In the genomic region with DNA sequence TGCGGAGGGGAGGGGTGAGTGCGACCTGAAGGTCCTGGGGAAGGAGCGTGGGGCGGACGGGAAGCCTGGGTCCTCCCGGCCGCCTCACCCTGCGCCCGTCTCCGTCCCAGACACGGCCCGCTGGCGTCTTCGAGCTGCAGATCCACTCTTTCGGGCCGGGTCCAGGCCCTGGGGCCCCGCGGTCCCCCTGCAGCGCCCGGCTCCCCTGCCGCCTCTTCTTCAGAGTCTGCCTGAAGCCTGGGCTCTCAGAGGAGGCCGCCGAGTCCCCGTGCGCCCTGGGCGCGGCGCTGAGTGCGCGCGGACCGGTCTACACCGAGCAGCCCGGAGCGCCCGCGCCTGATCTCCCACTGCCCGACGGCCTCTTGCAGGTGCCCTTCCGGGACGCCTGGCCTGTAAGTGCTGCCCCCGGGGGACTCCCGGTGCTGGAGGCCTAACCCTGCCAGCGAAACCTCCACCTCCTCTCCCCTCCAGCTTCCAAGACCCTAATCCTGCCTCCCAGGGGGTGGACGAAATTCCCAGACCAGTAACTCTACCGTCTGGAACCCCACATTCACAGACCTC, we compare ENCODE assay signal across 11 cellular contexts. TPM values are rescaled to one million over a fixed set of nuclear protein-coding genes. Genes with fewer than 3 reads are reported as not detected.
A peak's percentile ranks its signal among the peaks of the same experiment; 100 is the strongest.
DNase-seq lines count a peak whose midpoint lies in the region; ATAC-seq and TF ChIP-seq lines count a peak whose summit lies in the region.
"Had no signal": no experiment of that assay in that cellular context is flagged by ENCODE, and none has a peak within 500 bp of the region (broad histone marks: within the 10 kb centered on the region; RNA-seq: fewer than 3 reads in every experiment).

No MANE protein-coding gene starts in this region.

- H3K27ac Mint-ChIP-seq in activated naive CD8-positive, alpha-beta T cell treated with anti-CD3 and anti-CD28 coated beads, Interleukin-2, amount 10 ng/mL, durations not matched to agents 7 days and 5 days: no peak overlapping the region
- H3K27ac Mint-ChIP-seq in naive thymus-derived CD8-positive, alpha-beta T cell: peak overlapping the region in 2 of 10 donors; percentile 20 to 46

- H3K4me1 ChIP-seq in right atrium auricular region: peaks cover 0 to 19% of the 10 kb centered on the region in 2 donors

- H3K4me1 Mint-ChIP-seq in activated naive CD8-positive, alpha-beta T cell treated with anti-CD3 and anti-CD28 coated beads, Interleukin-2, amount 10 ng/mL, durations not matched to agents 7 days and 5 days: peaks cover 14% of the 10 kb centered on the region
- peaks cover 24 to 41% (median 26%) of the 10 kb centered on the region in 4 donors for H3K4me1 Mint-ChIP-seq in naive thymus-derived CD8-positive, alpha-beta T cell

- CTCF ChIA-PET in RWPE1 (lab: Yijun Ruan, JAX): interaction anchor here (0.6 to 2.2 kb wide), 3 partner anchors 16 to 559 kb away, joined by 5 to 11 read pairs (median 5); a partner anchor contains a TSS

- H3K27me3 Mint-ChIP-seq in activated naive CD8-positive, alpha-beta T cell treated with anti-CD3 and anti-CD28 coated beads, Interleukin-2, amount 10 ng/mL, durations not matched to agents 7 days and 5 days: peaks cover 62% of the 10 kb centered on the region
- H3K27me3 Mint-ChIP-seq in naive thymus-derived CD8-positive, alpha-beta T cell: peaks cover 21 to 65% (median 39%) of the 10 kb centered on the region in 5 donors

- H3K36me3 Mint-ChIP-seq in activated naive CD8-positive, alpha-beta T cell treated with anti-CD3 and anti-CD28 coated beads, Interleukin-2, amount 10 ng/mL, durations not matched to agents 7 days and 5 days: no peaks in the 10 kb centered on the region
- peaks cover 0 to 2% (median 0%) of the 10 kb centered on the region in 3 donors for H3K36me3 Mint-ChIP-seq in naive thymus-derived CD8-positive, alpha-beta T cell

- ATAC-seq in activated naive CD8-positive, alpha-beta T cell treated with anti-CD3 and anti-CD28 coated beads, Interleukin-2, amount 10 ng/mL, durations not matched to agents 7 days and 5 days (ENCODE audit: low read depth): no peak
- no peak for ATAC-seq in naive thymus-derived CD8-positive, alpha-beta T cell
- ATAC-seq in GM21423 (IDR thresholded peaks at IDR 0.05; ENCODE audit: unreplicated experiment): no peak
- no peak for ATAC-seq in GM18858 (IDR thresholded peaks at IDR 0.05; ENCODE audit: unreplicated experiment)

- peak; percentile 50 for DNase-seq in Daoy (ENCODE audit: low read depth)
- peak; percentile 51 for DNase-seq in NCI-H1105 (lab: John Stamatoyannopoulos, UW)
- no peak for DNase-seq in activated naive CD8-positive, alpha-beta T cell treated with anti-CD3 and anti-CD28 coated beads, Interleukin-2, amount 10 ng/mL, durations not matched to agents 7 days and 5 days
- peak in 1 of 10 donors; percentile 26 for DNase-seq in naive thymus-derived CD8-positive, alpha-beta T cell
- DNase-seq in RWPE1 (ENCODE audit: low spot score): no peak
- no peak for DNase-seq in right atrium auricular region (ENCODE audit: low spot score)
- DNase-seq: activated CD4-positive, alpha-beta T cell treated with anti-CD3 and anti-CD28 coated beads, Interleukin-2, amount 50 U/mL, for 1 hour had no signal

- no peaks in the 10 kb centered on the region for H3K9me3 ChIP-seq in right atrium auricular region

- no peak for TF ChIP-seq CTCF in RWPE1 (conservative IDR thresholded peaks at IDR 0.05; ENCODE audit: low read depth)
- no peak for TF ChIP-seq CTCF in right atrium auricular region (IDR thresholded peaks at IDR 0.05)

- H3K4me3 Mint-ChIP-seq in activated naive CD8-positive, alpha-beta T cell treated with anti-CD3 and anti-CD28 coated beads, Interleukin-2, amount 10 ng/mL, durations not matched to agents 7 days and 5 days: peak overlapping the region; percentile 20
- H3K4me3 Mint-ChIP-seq in naive thymus-derived CD8-positive, alpha-beta T cell: peak overlapping the region; percentile 24 to 89 (median 71)

- H3K4me3 ChIP-seq in right atrium auricular region: no peak overlapping the region

- H3K27ac ChIP-seq in RWPE1 (no peak overlapping the region), right atrium auricular region (no peak overlapping the region)

- POLR2A ChIA-PET in activated naive CD8-positive, alpha-beta T cell treated with anti-CD3 and anti-CD28 coated beads, Interleukin-2, amount 10 ng/mL, durations not matched to agents 7 days and 5 days (lab: Charles Lee): interaction anchor here (1.6 to 1.7 kb wide), 2 partner anchors 34 to 63 kb away, joined by 4 to 7 read pairs; a partner anchor contains a TSS
- POLR2A ChIA-PET in naive thymus-derived CD8-positive, alpha-beta T cell (lab: Charles Lee): interaction anchor here (1.7 kb wide), 1 partner anchor 64 kb away, joined by 10 read pairs; a partner anchor contains a TSS
- POLR2A ChIA-PET in RWPE1 (lab: Yijun Ruan, JAX; ENCODE audit: low non-redundant PET): no interaction called here

- no peaks in the 10 kb centered on the region for H3K36me3 ChIP-seq in right atrium auricular region

- no peaks in the 10 kb centered on the region for H3K9me3 Mint-ChIP-seq in activated naive CD8-positive, alpha-beta T cell treated with anti-CD3 and anti-CD28 coated beads, Interleukin-2, amount 10 ng/mL, durations not matched to agents 7 days and 5 days
- peaks cover 0 to 4% (median 0%) of the 10 kb centered on the region in 9 donors for H3K9me3 Mint-ChIP-seq in naive thymus-derived CD8-positive, alpha-beta T cell

- peaks cover 4 to 10% of the 10 kb centered on the region in 2 donors for H3K27me3 ChIP-seq in right atrium auricular region

RNA-seq across cellular contexts. Expression of a gene that starts 0.4 kb away (rescaled TPM):
- total RNA-seq in Daoy (2014; rRNA removed; shearing (Covaris generic)): 3.6 and 5.0 TPM in 2 replicates
- under 1 TPM; 0.19 to 0.23 TPM for total RNA-seq in activated naive CD8-positive, alpha-beta T cell treated with anti-CD3 and anti-CD28 coated beads, Interleukin-2, amount 10 ng/mL, durations not matched to agents 7 days and 5 days
- under 1 TPM; 0.22 to 0.36 TPM for total RNA-seq in naive thymus-derived CD8-positive, alpha-beta T cell
- polyA plus RNA-seq in naive thymus-derived CD8-positive, alpha-beta T cell: 1 to 10 TPM; 1.1 to 1.9 (median 1.8) TPM
- not detected for total RNA-seq in right atrium auricular region
- total RNA-seq: skeletal muscle tissue had no signal

RNA-seq across cellular contexts. Expression of a gene that starts 15.8 kb away (rescaled TPM):
- 0.57 and 6.3 TPM in 2 replicates for total RNA-seq in Daoy (2014; rRNA removed; shearing (Covaris generic))
- not detected for total RNA-seq in activated naive CD8-positive, alpha-beta T cell treated with anti-CD3 and anti-CD28 coated beads, Interleukin-2, amount 10 ng/mL, durations not matched to agents 7 days and 5 days
- total RNA-seq in naive thymus-derived CD8-positive, alpha-beta T cell: not detected
- polyA plus RNA-seq in naive thymus-derived CD8-positive, alpha-beta T cell: not detected
- not detected for total RNA-seq in right atrium auricular region
- total RNA-seq: HT-29, skeletal muscle tissue had no signal

RNA-seq across cellular contexts. Expression of a gene that starts 18.5 kb away (rescaled TPM):
- total RNA-seq in Daoy (2014; rRNA removed; shearing (Covaris generic)): 108 and 116 TPM in 2 replicates
- 10 to 100 TPM; 42.8 to 46.8 TPM for total RNA-seq in activated naive CD8-positive, alpha-beta T cell treated with anti-CD3 and anti-CD28 coated beads, Interleukin-2, amount 10 ng/mL, durations not matched to agents 7 days and 5 days
- total RNA-seq in naive thymus-derived CD8-positive, alpha-beta T cell: 10 to 100 TPM; 47.5 to 52.1 TPM
- polyA plus RNA-seq in naive thymus-derived CD8-positive, alpha-beta T cell: 10 to 100 TPM; 41.4 to 53.3 (median 44.6) TPM
- total RNA-seq in right atrium auricular region: 10 to 100 TPM; 60.0 to 80.9 TPM

RNA-seq across cellular contexts. Expression of a gene that starts 33.5 kb away (rescaled TPM):
- total RNA-seq in Daoy (2014; rRNA removed; shearing (Covaris generic)): 5.7 and 5.8 TPM in 2 replicates
- 1 to 10 TPM; 6.3 to 7.0 TPM for total RNA-seq in activated naive CD8-positive, alpha-beta T cell treated with anti-CD3 and anti-CD28 coated beads, Interleukin-2, amount 10 ng/mL, durations not matched to agents 7 days and 5 days
- total RNA-seq in naive thymus-derived CD8-positive, alpha-beta T cell: 1 to 10 TPM; 5.9 to 7.7 TPM
- 1 to 10 TPM; 4.9 to 7.6 (median 6.4) TPM for polyA plus RNA-seq in naive thymus-derived CD8-positive, alpha-beta T cell
- 1 to 10 TPM; 2.1 to 2.3 TPM for total RNA-seq in right atrium auricular region

RNA-seq across cellular contexts. Expression of a gene that starts 40.8 kb away (rescaled TPM):
- 13.0 and 16.1 TPM in 2 replicates for total RNA-seq in Daoy (2014; rRNA removed; shearing (Covaris generic))
- total RNA-seq in activated naive CD8-positive, alpha-beta T cell treated with anti-CD3 and anti-CD28 coated beads, Interleukin-2, amount 10 ng/mL, durations not matched to agents 7 days and 5 days: 10 to 100 TPM; 17.5 to 20.7 TPM
- 10 to 100 TPM; 20.3 to 21.2 TPM for total RNA-seq in naive thymus-derived CD8-positive, alpha-beta T cell
- polyA plus RNA-seq in naive thymus-derived CD8-positive, alpha-beta T cell: 10 to 100 TPM; 19.8 to 37.1 (median 22.1) TPM
- total RNA-seq in right atrium auricular region: 10 to 100 TPM in 1 of 2 donors, 1 to 10 TPM in 1; 6.7 to 11.1 TPM

Comparison
In these comparisons a context has a peak if more than half of its experiments do, and no peak if none do; other contexts are left out.
1. DNase-seq: peak in Daoy (single experiment) and NCI-H1105 (single experiment); none in activated naive CD8-positive, alpha-beta T cell treated with anti-CD3 and anti-CD28 coated beads, Interleukin-2, amount 10 ng/mL, durations not matched to agents 7 days and 5 days (single experiment), RWPE1 (single experiment) and right atrium auricular region (single experiment).